ENCODE assay signal across 21 cellular contexts in genomic region chr7:149473251-149473650, GRCh38.
"Had no signal": no experiment of that assay in that cellular context is flagged by ENCODE, and none has a peak within 500 bp of the region (broad histone marks: within the 10 kb centered on the region; RNA-seq: fewer than 3 reads in every experiment).

No MANE protein-coding gene starts in this region.

- H3K4me3 Mint-ChIP-seq: memory B cell; naive thymus-derived CD8-positive, alpha-beta T cell; nephron; neural crest cell; stimulated activated naive B cell treated with anti-CD40 and anti-IgM and Interleukin-4, amounts not matched to agents 10 μg/mL and 1 μg/mL and 100 μg/mL, for 72 hours had no signal

- DNase-seq: kidney glomerular epithelial cell; left cardiac atrium; left ventricle myocardium superior; midbrain; mucosa of descending colon; naive thymus-derived CD8-positive, alpha-beta T cell; pancreas; right lobe of liver; stimulated activated CD4-positive, alpha-beta T cell treated with anti-CD3 and anti-CD28 coated beads, Interleukin-2, amount 100 ng/mL, for 24 hours; stimulated activated CD4-positive, alpha-beta T cell treated with anti-CD3 and anti-CD28 coated beads, Interleukin-4, amount 100 ng/mL, for 1 hour; stimulated activated naive B cell treated with anti-CD40 and anti-IgM and Interleukin-4, amounts not matched to agents 10 μg/mL and 1 μg/mL and 100 μg/mL, for 72 hours; stimulated activated naive CD8-positive, alpha-beta T cell treated with anti-CD3 and anti-CD28 coated beads, Interleukin-15, Interleukin-2, amounts not matched to agents 100 U/mL and 50 U/mL, for 24 hours; stomach; testis; thyroid gland; transverse colon; upper lobe of right lung had no signal

- H3K4me1 Mint-ChIP-seq: memory B cell; nephron; neural crest cell; stimulated activated naive B cell treated with anti-CD40 and anti-IgM and Interleukin-4, amounts not matched to agents 10 μg/mL and 1 μg/mL and 100 μg/mL, for 72 hours had no signal

- H3K27ac Mint-ChIP-seq: memory B cell, nephron had no signal

- H3K9me3 Mint-ChIP-seq: memory B cell had no signal

- H3K27me3 Mint-ChIP-seq: memory B cell; stimulated activated naive B cell treated with anti-CD40 and anti-IgM and Interleukin-4, amounts not matched to agents 10 μg/mL and 1 μg/mL and 100 μg/mL, for 72 hours had no signal

- ATAC-seq: left cardiac atrium; left lobe of liver; left ventricle myocardium superior; mucosa of descending colon; naive thymus-derived CD8-positive, alpha-beta T cell; pancreas; stimulated activated naive B cell treated with anti-CD40 and anti-IgM and Interleukin-4, amounts not matched to agents 10 μg/mL and 1 μg/mL and 100 μg/mL, for 72 hours; stimulated activated naive CD8-positive, alpha-beta T cell treated with anti-CD3 and anti-CD28 coated beads, Interleukin-15, Interleukin-2, amounts not matched to agents 100 U/mL and 50 U/mL, for 24 hours; upper lobe of right lung had no signal
